Comparison of ENCODE assay signal across 2 cellular contexts in genomic region chr14:31890202-31890601, GRCh38.
DNase-seq lines count a peak whose midpoint lies in the region; ATAC-seq, FAIRE-seq and TF ChIP-seq lines count a peak whose summit lies in the region.
"Not testable (repeated sequence)": the region's sequence is repeated elsewhere in the genome, so short reads cannot be mapped to it uniquely, and the experiment has no call there.

No MANE protein-coding gene starts in this region.

- not testable (repeated sequence) for H3K27ac ChIP-seq in A549; HEK293 (ENCODE audit: extremely low read depth, low read depth, low read length)

- TF ChIP-seq CTCF in A549 (IDR thresholded peaks at IDR 0.05); HEK293 (tag by site-specific recombination; IDR thresholded peaks at IDR 0.05): not testable (repeated sequence)

- POLR2A ChIA-PET in A549 (lab: Yijun Ruan, JAX); HEK293 (lab: Yijun Ruan, JAX): not testable (repeated sequence)

- not testable (repeated sequence) for TF ChIP-seq EP300 in A549 (IDR thresholded peaks at IDR 0.05)

- TF ChIP-seq POLR2A in A549 (IDR thresholded peaks at IDR 0.05; ENCODE audit: low read length) = not testable (repeated sequence)

- not testable (repeated sequence) for H3K36me3 ChIP-seq in HEK293 (ENCODE audit: control insufficient read depth in 2 of 2, insufficient read depth in 1 of 2, low read length in 2 of 2)

- H3K4me2 ChIP-seq in A549 = not testable (repeated sequence)

- DNase-seq in A549 (ENCODE audit: low read depth in 1 of 2, low spot score in 1 of 2) = not testable (repeated sequence)

- not testable (repeated sequence) for H3K4me3 ChIP-seq in A549; HEK293 (ENCODE audit: low read depth, low read length)

- 88% methylated on average over 4 of the region's 4 CpGs for WGBS in A549 (ENCODE audit: missing lambda C conversion rate)

- CTCF ChIA-PET in A549 (lab: Yijun Ruan, JAX); HEK293 (lab: Yijun Ruan, JAX): not testable (repeated sequence)

- not testable (repeated sequence) for H3K4me1 ChIP-seq in A549; HEK293 (ENCODE audit: control insufficient read depth, insufficient read depth, low read length)

- not testable (repeated sequence) for H3K9me3 ChIP-seq in A549; HEK293 (ENCODE audit: control insufficient read depth, insufficient read depth, low read depth, low read length)

- not testable (repeated sequence) for ATAC-seq in A549

- not testable (repeated sequence) for FAIRE-seq in A549 (lab: Jason Lieb, UNC)

- not testable (repeated sequence) for TF ChIP-seq RAD21 in A549 (conservative IDR thresholded peaks at IDR 0.05 in 1 of 2, IDR thresholded peaks at IDR 0.05 in 1 of 2)

TF ChIP-seq in A549, 52 proteins besides CTCF, POLR2A, EP300 and RAD21:
- TF ChIP-seq ZC3H11A (IDR thresholded peaks at IDR 0.05) = 0 out of 2 replicates have a peak, but pooled peaks have one; percentile 8

TF ChIP-seq in HEK293, 187 proteins besides CTCF, POLR2A, EP300 and RAD21 (continues in another document):
- peak; percentile 88 for TF ChIP-seq ZNF394 (tag by site-specific recombination; IDR thresholded peaks at IDR 0.05; ENCODE audit: borderline replicate concordance)
- 0 out of 2 replicates have a peak, but pooled peaks have one; percentile 17 for TF ChIP-seq ZNF629 (tag by site-specific recombination; IDR thresholded peaks at IDR 0.05)
- peak; percentile 63; the same call in 1 of the 2 replicates for TF ChIP-seq ZNF560 (tag by site-specific recombination; IDR thresholded peaks at IDR 0.05; ENCODE audit: borderline replicate concordance)
- 0 out of 2 replicates have a peak, but pooled peaks have one; percentile 34 for TF ChIP-seq ZNF19 (tag by site-specific recombination; IDR thresholded peaks at IDR 0.05; ENCODE audit: low read depth)
- peak; percentile 43 for TF ChIP-seq ZNF510 (tag by site-specific recombination; IDR thresholded peaks at IDR 0.05; ENCODE audit: insufficient replicate concordance)
- TF ChIP-seq ZNF555 (tag by site-specific recombination; conservative IDR thresholded peaks at IDR 0.05) = peak; percentile 78
- TF ChIP-seq ZNF354C (tag by site-specific recombination; IDR thresholded peaks at IDR 0.05; ENCODE audit: borderline replicate concordance, low read depth) = 0 out of 2 replicates have a peak, but pooled peaks have one; percentile 21
- TF ChIP-seq ZNF654 (tag by site-specific recombination; IDR thresholded peaks at IDR 0.05; ENCODE audit: low read depth) = peak; percentile 14; the same call in 1 of the 2 replicates
- peak; percentile 87 for TF ChIP-seq ZNF518A (tag by site-specific recombination; conservative IDR thresholded peaks at IDR 0.05; ENCODE audit: low read depth)
- TF ChIP-seq ZNF140 (tag by site-specific recombination; IDR thresholded peaks at IDR 0.05) = peak; percentile 33; the same call in 1 of the 2 replicates
- TF ChIP-seq GLI2 (tag by site-specific recombination; IDR thresholded peaks at IDR 0.05; ENCODE audit: borderline replicate concordance, low read depth) = peak; percentile 10; the same call in 1 of the 2 replicates
- peak; percentile 59 for TF ChIP-seq ZXDB (tag by site-specific recombination; IDR thresholded peaks at IDR 0.05)
- TF ChIP-seq ZNF426 (tag by site-specific recombination; IDR thresholded peaks at IDR 0.05) = peak; percentile 73
- peak; percentile 68; the same call in 1 of the 2 replicates for TF ChIP-seq ZNF558 (tag by site-specific recombination; IDR thresholded peaks at IDR 0.05)
- TF ChIP-seq ZBTB11 (tag by site-specific recombination; conservative IDR thresholded peaks at IDR 0.05; ENCODE audit: low read depth) = peak; percentile 67
- peak; percentile 52; the same call in 1 of the 2 replicates for TF ChIP-seq ZNF433 (tag by site-specific recombination; IDR thresholded peaks at IDR 0.05; ENCODE audit: low read depth)
- TF ChIP-seq REST (tag by site-specific recombination; IDR thresholded peaks at IDR 0.05) = peak; percentile 31; the same call in 1 of the 2 replicates
- peak; percentile 67 for TF ChIP-seq ZNF623 (tag by site-specific recombination; IDR thresholded peaks at IDR 0.05)
